In genomic region chr1:43171312-43171875, GRCh38 we compare ENCODE assay signal across 8 cellular contexts. TPM values are rescaled to one million over a fixed set of nuclear protein-coding genes. Genes with fewer than 3 reads are reported as not detected.
DNase-seq lines count a peak whose midpoint lies in the region; ATAC-seq and TF ChIP-seq lines count a peak whose summit lies in the region.

No MANE protein-coding gene starts in this region.

- TF ChIP-seq POLR2A in NB4 (IDR thresholded peaks at IDR 0.05; ENCODE audit: extremely low read depth, insufficient read length): no peak

- H3K4me1 ChIP-seq in endocrine pancreas (ENCODE audit: control insufficient read depth, insufficient read depth, low read length) (peaks cover 8% of the 10 kb centered on the region), neuron (ENCODE audit: insufficient read depth, low read length) (peaks cover 6% of the 10 kb centered on the region)

- H3K36me3 ChIP-seq in endocrine pancreas (ENCODE audit: control insufficient read depth, insufficient read depth, low read length): no peaks in the 10 kb centered on the region
- H3K36me3 ChIP-seq in neuron (ENCODE audit: insufficient read depth, low read length): peaks cover 41% of the 10 kb centered on the region

- DNase-seq in NB4 (ENCODE audit: low read depth): no peak
- DNase-seq in NCI-H2029 treated with DMSO at 0.1 percent for 48 hours (lab: John Stamatoyannopoulos, UW): no peak
- no peak for DNase-seq in GM10266 (ENCODE audit: extremely low spot score)

- peak overlapping the region; percentile 53 for H2AFZ ChIP-seq in neuron (ENCODE audit: low read depth, low read length)

- H3K9ac ChIP-seq in endocrine pancreas (ENCODE audit: control insufficient read depth, insufficient read depth, low read length): peak overlapping the region; percentile 95

- no peaks in the 10 kb centered on the region for H3K9me3 ChIP-seq in endocrine pancreas (ENCODE audit: control insufficient read depth, low read length)
- no peaks in the 10 kb centered on the region for H3K9me3 ChIP-seq in neuron (ENCODE audit: low read length)

- H3K4me3 ChIP-seq in NB4 (ENCODE audit: low read depth, low read length) (peak overlapping the region; percentile 93), endocrine pancreas (ENCODE audit: control insufficient read depth, insufficient read depth, low read length) (peak overlapping the region; percentile 63), neuron (ENCODE audit: low read length) (peak overlapping the region; percentile 87)

- no peaks in the 10 kb centered on the region for H3K27me3 ChIP-seq in endocrine pancreas (ENCODE audit: control insufficient read depth, insufficient read depth, low read length)
- H3K27me3 ChIP-seq in neuron (ENCODE audit: insufficient read depth, low read length): no peaks in the 10 kb centered on the region

- TF ChIP-seq CTCF in NB4 (IDR thresholded peaks at IDR 0.05; ENCODE audit: low read depth, low read length) (no peak), GM10266 (IDR thresholded peaks at IDR 0.05; ENCODE audit: control insufficient read depth, insufficient read depth, low read depth, missing control alignments) (no peak)

- ATAC-seq in GM18907 (IDR thresholded peaks at IDR 0.05; ENCODE audit: unreplicated experiment) (peak; percentile 6), HG02571 (IDR thresholded peaks at IDR 0.05; ENCODE audit: unreplicated experiment) (no peak), esophagus mucosa (no peak)

RNA-seq across cellular contexts. Expression of gene EBNA1BP2, which starts 0.7 kb away (rescaled TPM):
- 48.7 TPM for total RNA-seq in esophagus mucosa

RNA-seq across cellular contexts. Expression of gene CFAP57, which starts 0.7 kb away (rescaled TPM):
- 0.12 TPM for total RNA-seq in esophagus mucosa
